In the genomic region with DNA sequence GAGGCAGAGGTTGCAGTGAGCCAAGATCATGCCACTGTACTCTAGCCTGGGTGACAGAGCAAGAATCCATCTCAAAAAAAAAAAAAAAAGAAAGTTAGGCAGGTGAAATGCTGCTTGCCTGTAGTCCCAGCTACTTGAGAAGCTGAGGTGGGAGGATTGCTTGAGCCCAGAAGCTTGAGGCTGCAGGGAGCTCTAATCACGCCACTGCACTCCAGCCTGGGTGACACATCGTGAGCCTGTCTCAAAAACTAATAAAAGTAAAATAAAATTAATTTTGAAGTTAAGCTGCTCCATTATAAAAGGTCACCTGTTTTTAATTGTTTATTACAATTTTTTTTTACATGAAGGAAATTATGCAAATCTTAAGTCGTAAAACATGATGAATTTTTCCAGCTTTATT, we compare ENCODE assay signal across 25 cellular contexts.
DNase-seq lines count a peak whose midpoint lies in the region; ATAC-seq and FAIRE-seq lines count a peak whose summit lies in the region.
"Had no signal": no experiment of that assay in that cellular context is flagged by ENCODE, and none has a peak within 500 bp of the region (broad histone marks: within the 10 kb centered on the region; RNA-seq: fewer than 3 reads in every experiment).

No MANE protein-coding gene starts in this region.

- DNase-seq in T-helper 1 cell (no peak), T-helper 22 cell (ENCODE audit: low read depth) (peak; percentile 12), hepatic stellate cell (ENCODE audit: low spot score) (no peak), LoVo (ENCODE audit: low spot score) (no peak)
- DNase-seq: activated CD8-positive, alpha-beta memory T cell treated with anti-CD3 and anti-CD28 coated beads, Interleukin-2, amount 50 U/mL, for 48 hours; cerebellar nuclear complex; foreskin melanocyte; Karpas-422; lower lobe of right lung; NCI-H187 treated with DMSO at 0.1 percent for 48 hours; NCI-H69; testis had no signal

- peaks cover 8% of the 10 kb centered on the region for H3K36me3 Mint-ChIP-seq in T-helper 1 cell treated with Interleukin-12 subunit alpha and Interleukin-12 subunit beta and Interleukin-4 antibody, amounts not matched to agents 30 μg/mL and 1 μg/mL, for 36 hours (ENCODE audit: low read depth)
- H3K36me3 Mint-ChIP-seq: stimulated activated memory B cell treated with anti-CD40 and anti-IgM and Interleukin-4, amounts not matched to agents 10 μg/mL and 1 μg/mL and 100 μg/mL, for 72 hours had no signal

- H3K27ac ChIP-seq in BLaER1 treated with 17β-estradiol and CSF1 and Interleukin-3, amounts not matched to agents 10 nM and 100 nM = peak overlapping the region in 7 of 11 experiments; percentile 37 to 71 (median 50); a peak in 11 of 22 replicates
- H3K27ac ChIP-seq: 22Rv1, lower lobe of right lung, neutrophil, testis had no signal

- H3K4me3 ChIP-seq in BLaER1 treated with 17β-estradiol and CSF1 and Interleukin-3, amounts not matched to agents 10 nM and 100 nM = no peak overlapping the region; a peak in 1 of 20 replicates
- H3K4me3 ChIP-seq: lower lobe of right lung, testis had no signal

- peaks cover 3% of the 10 kb centered on the region for H3K9me3 Mint-ChIP-seq in T-helper 1 cell treated with Interleukin-12 subunit alpha and Interleukin-12 subunit beta and Interleukin-4 antibody, amounts not matched to agents 30 μg/mL and 1 μg/mL, for 36 hours
- H3K9me3 Mint-ChIP-seq: stimulated activated memory B cell treated with anti-CD40 and anti-IgM and Interleukin-4, amounts not matched to agents 10 μg/mL and 1 μg/mL and 100 μg/mL, for 72 hours had no signal

- H3K36me3 ChIP-seq in BLaER1 treated with 17β-estradiol and CSF1 and Interleukin-3, amounts not matched to agents 10 nM and 100 nM = peaks cover 0 to 16% (median 4%) of the 10 kb centered on the region in 11 experiments; a peak in 2 of 22 replicates
- H3K36me3 ChIP-seq: lower lobe of right lung, neutrophil had no signal

- peaks cover 19 to 37% (median 24%) of the 10 kb centered on the region in 10 experiments for H3K4me1 ChIP-seq in BLaER1 treated with 17β-estradiol and CSF1 and Interleukin-3, amounts not matched to agents 10 nM and 100 nM
- H3K4me1 ChIP-seq: testis had no signal

- H3K4me2 ChIP-seq in BLaER1 treated with 17β-estradiol and CSF1 and Interleukin-3, amounts not matched to agents 10 nM and 100 nM = peak overlapping the region; percentile 13 to 78 (median 72); a peak in 19 of 22 replicates

- peak overlapping the region; percentile 45 for H3K27ac Mint-ChIP-seq in T-helper 1 cell treated with Interleukin-12 subunit alpha and Interleukin-12 subunit beta and Interleukin-4 antibody, amounts not matched to agents 30 μg/mL and 1 μg/mL, for 36 hours
- H3K27ac Mint-ChIP-seq: stimulated activated memory B cell treated with anti-CD40 and anti-IgM and Interleukin-4, amounts not matched to agents 10 μg/mL and 1 μg/mL and 100 μg/mL, for 72 hours had no signal

- no peak for ATAC-seq in HG02973 (IDR thresholded peaks at IDR 0.05; ENCODE audit: unreplicated experiment)
- ATAC-seq: esophagus mucosa, SK-N-SH treated with all-trans-retinoic acid at 6 μM for 48 hours had no signal

- FAIRE-seq in endometrium (lab: Jason Lieb, UNC) = peak; percentile 58
- FAIRE-seq: astrocyte, GM19239, HTR-8/SVneo, keratinocyte had no signal

- H3K9ac ChIP-seq in BLaER1 treated with 17β-estradiol and CSF1 and Interleukin-3, amounts not matched to agents 10 nM and 100 nM = 0 out of 22 replicates have a peak overlapping the region, but pooled peaks of 2 of the 11 experiments have one; percentile 33 to 35

- no peaks in the 10 kb centered on the region for H4K20me1 ChIP-seq in BLaER1 treated with 17β-estradiol and CSF1 and Interleukin-3, amounts not matched to agents 10 nM and 100 nM

- no peaks in the 10 kb centered on the region for H3K27me3 ChIP-seq in BLaER1 treated with 17β-estradiol and CSF1 and Interleukin-3, amounts not matched to agents 10 nM and 100 nM
- H3K27me3 ChIP-seq: neutrophil, testis had no signal

- no peaks in the 10 kb centered on the region for H3K27me3 Mint-ChIP-seq in T-helper 1 cell treated with Interleukin-12 subunit alpha and Interleukin-12 subunit beta and Interleukin-4 antibody, amounts not matched to agents 30 μg/mL and 1 μg/mL, for 36 hours (ENCODE audit: low read depth)
- H3K27me3 Mint-ChIP-seq: stimulated activated memory B cell treated with anti-CD40 and anti-IgM and Interleukin-4, amounts not matched to agents 10 μg/mL and 1 μg/mL and 100 μg/mL, for 72 hours had no signal

- H3K9me3 ChIP-seq in BLaER1 treated with 17β-estradiol and CSF1 and Interleukin-3, amounts not matched to agents 10 nM and 100 nM (replicated peaks in 1 of 11) = peaks cover 0 to 63% (median 44%) of the 10 kb centered on the region in 11 experiments; a peak in 18 of 22 replicates
- H3K9me3 ChIP-seq: lower lobe of right lung, neutrophil, testis had no signal

- H3K4me1 Mint-ChIP-seq in T-helper 1 cell treated with Interleukin-12 subunit alpha and Interleukin-12 subunit beta and Interleukin-4 antibody, amounts not matched to agents 30 μg/mL and 1 μg/mL, for 36 hours (ENCODE audit: low read depth) = peaks cover 25% of the 10 kb centered on the region

- H3K4me3 Mint-ChIP-seq in T-helper 1 cell treated with Interleukin-12 subunit alpha and Interleukin-12 subunit beta and Interleukin-4 antibody, amounts not matched to agents 30 μg/mL and 1 μg/mL, for 36 hours = no peak overlapping the region
- H3K4me3 Mint-ChIP-seq: stimulated activated memory B cell treated with anti-CD40 and anti-IgM and Interleukin-4, amounts not matched to agents 10 μg/mL and 1 μg/mL and 100 μg/mL, for 72 hours had no signal
